In the genomic region with DNA sequence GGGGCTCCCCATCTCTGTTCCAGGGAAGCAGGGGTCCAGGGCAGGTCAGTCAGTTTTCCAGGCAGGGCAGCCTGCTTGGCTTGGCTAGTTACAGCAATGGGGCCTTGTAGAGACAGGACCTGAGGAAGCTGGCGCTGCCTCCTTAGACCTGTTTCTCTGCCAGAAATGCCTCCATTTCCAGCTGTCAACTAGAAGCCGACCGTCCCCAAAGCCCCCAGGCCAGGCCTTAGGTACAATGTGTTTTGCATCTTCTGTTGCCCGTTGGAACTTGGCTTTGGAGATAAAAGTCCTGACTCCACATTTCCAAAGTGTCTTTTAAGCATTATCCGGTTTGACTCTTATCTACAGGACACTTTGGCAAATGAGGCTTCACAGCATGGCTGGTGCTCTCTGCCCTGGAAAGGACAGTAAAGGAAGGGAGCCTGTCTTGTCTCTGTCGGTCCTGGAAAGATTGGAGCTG, we compare ENCODE assay signal across 14 cellular contexts. TPM values are rescaled to one million over a fixed set of nuclear protein-coding genes. Genes with fewer than 3 reads are reported as not detected.
DNase-seq lines count a peak whose midpoint lies in the region; ATAC-seq, FAIRE-seq and TF ChIP-seq lines count a peak whose summit lies in the region.
"Had no signal": no experiment of that assay in that cellular context is flagged by ENCODE, and none has a peak within 500 bp of the region (broad histone marks: within the 10 kb centered on the region; RNA-seq: fewer than 3 reads in every experiment).

No MANE protein-coding gene starts in this region.

- H3F3A ChIP-seq in MM.1S (ENCODE audit: insufficient read depth, low read length), result no peaks in the 10 kb centered on the region

- peak overlapping the region; percentile 56 for H3K27ac ChIP-seq in C4-2B
- peak overlapping the region in 3 of 4 donors; percentile 83 to 90 (median 86) for H3K27ac ChIP-seq in Peyer's patch
- peak overlapping the region; percentile 99 to 100 for H3K27ac ChIP-seq in esophagus (ENCODE audit: low read depth in 2 of 2, low read length in 1 of 2)
- H3K27ac ChIP-seq in pancreas, result peak overlapping the region; percentile 67 to 88 (median 82)
- H3K27ac ChIP-seq in MM.1S (ENCODE audit: low read length), result no peak overlapping the region
- H3K27ac ChIP-seq: HL-60 had no signal

- H3K4me3 ChIP-seq in Peyer's patch (no peak overlapping the region), esophagus (ENCODE audit: low read depth in 1 of 2, low read length in 2 of 2) (no peak overlapping the region), pancreas (no peak overlapping the region), MM.1S (ENCODE audit: low read length) (no peak overlapping the region)
- H3K4me3 ChIP-seq: adrenal gland had no signal

- WGBS in esophagus, 2 donors, result 44 to 49% methylated on average over 6 of the region's 6 CpGs
- WGBS in pancreas, 2 donors, result 59 to 60% methylated on average over 6 of the region's 6 CpGs

- no peak for FAIRE-seq in pancreas (lab: Jason Lieb, UNC)

- intact Hi-C loops in pancreas (cut with DNase I), result loop anchor here in 1 of 3 donors (5.0 to 10.0 kb wide), 2 partner anchors 718 to 836 kb away; no protein-coding TSS in a partner anchor

- DNase-seq in Peyer's patch, result no peak
- DNase-seq in pancreas, result no peak
- no peak for DNase-seq in NCI-H2081 treated with DMSO at 0.1 percent for 48 hours (lab: John Stamatoyannopoulos, UW)
- no peak for DNase-seq in MM.1S
- DNase-seq in HuH-7 (ENCODE audit: low spot score), result no peak
- DNase-seq in kidney glomerular epithelial cell (lab: John Stamatoyannopoulos, UW), result no peak
- DNase-seq: activated CD8-positive, alpha-beta memory T cell treated with anti-CD3 and anti-CD28 coated beads, Interleukin-2, amount 50 U/mL, for 48 hours; NCI-H510A; SHP77 had no signal

- H3K9ac ChIP-seq in MM.1S (ENCODE audit: low read length), result no peak overlapping the region

- H3K9me3 ChIP-seq in Peyer's patch (no peaks in the 10 kb centered on the region), esophagus (ENCODE audit: control insufficient read depth in 2 of 2, insufficient read depth in 1 of 2, low read depth in 1 of 2, low read length in 1 of 2) (no peaks in the 10 kb centered on the region), pancreas (no peaks in the 10 kb centered on the region), MM.1S (replicated peaks; ENCODE audit: insufficient read depth, low read length) (no peaks in the 10 kb centered on the region)
- H3K9me3 ChIP-seq: adrenal gland had no signal

- TF ChIP-seq CTCF in C4-2B (conservative IDR thresholded peaks at IDR 0.05) (no peak), Peyer's patch (IDR thresholded peaks at IDR 0.05) (no peak), pancreas (IDR thresholded peaks at IDR 0.05) (no peak), MM.1S (IDR thresholded peaks at IDR 0.05; ENCODE audit: low read length) (no peak)

- H3K36me3 ChIP-seq in Peyer's patch, result no peaks in the 10 kb centered on the region
- peaks cover 0 to 2% of the 10 kb centered on the region in 2 donors for H3K36me3 ChIP-seq in esophagus (ENCODE audit: control insufficient read depth in 2 of 2, insufficient read depth in 2 of 2, low read length in 1 of 2)
- no peaks in the 10 kb centered on the region for H3K36me3 ChIP-seq in pancreas
- no peaks in the 10 kb centered on the region for H3K36me3 ChIP-seq in MM.1S (replicated peaks; ENCODE audit: insufficient read depth, low read length)
- H3K36me3 ChIP-seq: adrenal gland had no signal

- H3K27me3 ChIP-seq in Peyer's patch (no peaks in the 10 kb centered on the region), esophagus (ENCODE audit: control insufficient read depth in 1 of 2, insufficient read depth in 2 of 2, low read length in 2 of 2) (no peaks in the 10 kb centered on the region), pancreas (no peaks in the 10 kb centered on the region), MM.1S (replicated peaks; ENCODE audit: insufficient read depth, low read length) (no peaks in the 10 kb centered on the region; the same call in 1 of the 2 replicates)
- H3K27me3 ChIP-seq: adrenal gland had no signal

- H3K4me1 ChIP-seq in Peyer's patch, result peaks cover 9 to 61% (median 19%) of the 10 kb centered on the region in 4 donors
- peaks cover 9 to 69% of the 10 kb centered on the region in 2 donors for H3K4me1 ChIP-seq in esophagus (ENCODE audit: control insufficient read depth in 2 of 2, insufficient read depth in 2 of 2, low read length in 1 of 2)
- H3K4me1 ChIP-seq in pancreas, result peaks cover 0 to 6% (median 3%) of the 10 kb centered on the region in 3 donors
- no peaks in the 10 kb centered on the region for H3K4me1 ChIP-seq in MM.1S (ENCODE audit: low read length)

- no peak for TF ChIP-seq POLR2A in Peyer's patch (IDR thresholded peaks at IDR 0.05)

- no peak for ATAC-seq in pancreas
- ATAC-seq: sciatic nerve had no signal

- H3K9me2 ChIP-seq in MM.1S (replicated peaks; ENCODE audit: insufficient read depth, low read length), result no peaks in the 10 kb centered on the region

- no peak overlapping the region for H2AFZ ChIP-seq in MM.1S (ENCODE audit: low read length)

- H3K79me2 ChIP-seq in MM.1S (ENCODE audit: low read length), result no peaks in the 10 kb centered on the region

- H4K20me1 ChIP-seq in MM.1S (ENCODE audit: insufficient read depth, low read length), result no peaks in the 10 kb centered on the region

- H3K4me2 ChIP-seq in MM.1S (ENCODE audit: low read depth, low read length), result no peak overlapping the region

RNA-seq across cellular contexts. Expression of a gene that starts 42.6 kb away (rescaled TPM):
- total RNA-seq in Peyer's patch (under 1 TPM in 2 of 4 donors, not detected in 2; 0.13 to 0.38 TPM), pancreas (10 to 100 TPM in 3 of 6 donors, 1 to 10 TPM in 3; 4.8 to 18.3 (median 9.0) TPM)
- polyA plus RNA-seq in esophagus (10 to 100 TPM; 40.9 to 53.9 TPM), pancreas (1 to 10 TPM; 8.1 to 9.1 TPM)

Comparison
In these comparisons a context has a peak if more than half of its experiments do, and no peak if none do; other contexts are left out.
1. RNA of a gene that starts 42.6 kb away (total RNA-seq): 4.8 to 18.3 TPM in pancreas; 0.13 to 0.38 TPM in Peyer's patch; every median in the first group is over 4 times any median in the second.